22 cellular contexts compared by ENCODE assay signal in the genomic region with DNA sequence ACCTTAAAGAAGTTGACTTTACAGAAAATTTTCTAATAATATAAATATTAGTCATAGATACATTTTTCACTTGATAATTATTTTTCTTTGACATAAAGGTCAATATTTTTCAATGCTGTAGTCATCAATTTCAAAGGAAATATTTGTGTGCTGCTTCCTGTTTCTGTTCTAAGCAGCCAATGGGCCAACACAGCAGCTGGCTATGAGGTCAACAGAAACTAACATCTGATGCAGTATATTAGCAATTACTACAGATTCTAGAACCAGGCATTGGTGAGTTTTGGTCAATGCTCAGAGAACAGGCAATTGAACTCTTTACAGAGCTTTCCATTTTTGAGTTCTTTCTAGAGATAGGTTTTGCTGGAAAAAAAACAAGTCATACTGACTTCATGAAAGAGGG.
"Had no signal": no experiment of that assay in that cellular context is flagged by ENCODE, and none has a peak within 500 bp of the region (broad histone marks: within the 10 kb centered on the region; RNA-seq: fewer than 3 reads in every experiment).

No MANE protein-coding gene starts in this region.

- H3K9me3 ChIP-seq: esophagus muscularis mucosa, psoas muscle, right lobe of liver, testis, transverse colon had no signal

- ATAC-seq: left lobe of liver; naive thymus-derived CD4-positive, alpha-beta T cell; psoas muscle; right lobe of liver; stimulated activated effector memory CD8-positive, alpha-beta T cell treated with anti-CD3 and anti-CD28 coated beads, Interleukin-12 subunit alpha, Interleukin-12 subunit beta, amount 100 ng/mL, for 72 hours; stimulated activated naive CD8-positive, alpha-beta T cell treated with anti-CD3 and anti-CD28 coated beads, Interleukin-15, amount 100 ng/mL, for 72 hours had no signal

- H3K27me3 ChIP-seq: dorsolateral prefrontal cortex, esophagus muscularis mucosa, hepatocyte, right lobe of liver, testis, transverse colon had no signal

- FAIRE-seq: endometrium had no signal

- H3K4me2 ChIP-seq: hepatocyte had no signal

- H3K36me3 ChIP-seq: esophagus muscularis mucosa, right lobe of liver, transverse colon had no signal

- H3K4me3 ChIP-seq: coronary artery, dorsolateral prefrontal cortex, esophagus muscularis mucosa, hepatocyte, psoas muscle, right lobe of liver, testis, transverse colon had no signal

- H3K27ac ChIP-seq: coronary artery, dorsolateral prefrontal cortex, epithelial cell of prostate, esophagus muscularis mucosa, hepatocyte, psoas muscle, right lobe of liver, testis, transverse colon had no signal

- H2AFZ ChIP-seq: hepatocyte had no signal

- H3K79me2 ChIP-seq: hepatocyte had no signal

- H3K4me1 ChIP-seq: psoas muscle, right lobe of liver, testis, transverse colon had no signal

- DNase-seq: dorsolateral prefrontal cortex; effector CD8-positive, alpha-beta T cell; foreskin fibroblast; head of caudate nucleus; mammary epithelial cell; naive thymus-derived CD4-positive, alpha-beta T cell; nephron progenitor cell; psoas muscle; retina; right lobe of liver; stimulated activated CD4-positive, alpha-beta T cell treated with anti-CD3 and anti-CD28 coated beads, Interleukin-4, amount 100 ng/mL, for 1 hour; stimulated activated CD8-positive, alpha-beta memory T cell treated with anti-CD3 and anti-CD28 coated beads, Interleukin-4, amount 100 ng/mL, for 48 hours; stimulated activated naive CD8-positive, alpha-beta T cell treated with anti-CD3 and anti-CD28 coated beads, Interleukin-15, amount 100 ng/mL, for 72 hours; testis; transverse colon had no signal
